18 cellular contexts compared by ENCODE assay signal in genomic region chr10:86594535-86594934, GRCh38. TPM values are rescaled to one million over a fixed set of nuclear protein-coding genes. Genes with fewer than 3 reads are reported as not detected.
DNase-seq lines count a peak whose midpoint lies in the region; ATAC-seq, FAIRE-seq and TF ChIP-seq lines count a peak whose summit lies in the region.
"Had no signal": no experiment of that assay in that cellular context is flagged by ENCODE, and none has a peak within 500 bp of the region (broad histone marks: within the 10 kb centered on the region; RNA-seq: fewer than 3 reads in every experiment).

No MANE protein-coding gene starts in this region.

- POLR2A ChIA-PET in HepG2 (lab: Yijun Ruan, JAX) = no interaction called here

- no peaks in the 10 kb centered on the region for H4K20me1 ChIP-seq in HepG2 (ENCODE audit: insufficient read depth, low read length)
- H4K20me1 ChIP-seq: BLaER1 had no signal

- H3K36me3 ChIP-seq in HepG2 (replicated peaks in 1 of 2; ENCODE audit: control insufficient read depth in 1 of 2, insufficient read depth in 2 of 2, low read length in 2 of 2) = no peaks in the 10 kb centered on the region
- H3K36me3 ChIP-seq: BLaER1, heart left ventricle, uterus had no signal

- in situ Hi-C loops in HepG2 (cut with HindIII; ENCODE audit: extremely low pct_ligation_motif_present, low pct_unique_long_range_greater_than_20kb) = no loop called here

- H3K9ac ChIP-seq in HepG2 (ENCODE audit: insufficient read depth, low read depth, low read length) = no peak overlapping the region
- H3K9ac ChIP-seq: BLaER1 had no signal

- no peaks in the 10 kb centered on the region; a peak in 3 of 5 replicates for H3K27me3 ChIP-seq in HepG2 (ENCODE audit: control insufficient read depth in 1 of 2, insufficient read depth in 2 of 2, low read length in 2 of 2)
- H3K27me3 ChIP-seq: BLaER1, heart left ventricle, uterus had no signal

- peaks cover 15% of the 10 kb centered on the region for H3K4me1 ChIP-seq in HepG2 (ENCODE audit: insufficient read depth, low read length)
- H3K4me1 ChIP-seq: BLaER1, uterus had no signal

- H3K4me2 ChIP-seq in HepG2 (ENCODE audit: low read depth, low read length) = no peak overlapping the region
- H3K4me2 ChIP-seq: BLaER1 had no signal

- H2AFZ ChIP-seq in HepG2 (ENCODE audit: low read length) = no peak overlapping the region

- no peaks in the 10 kb centered on the region for H3K9me3 ChIP-seq in HepG2 (ENCODE audit: low read length)
- H3K9me3 ChIP-seq: BLaER1, heart left ventricle, uterus had no signal

- 30% methylated on average over 5 of the region's 5 CpGs for WGBS in HepG2 (ENCODE audit: low lambda C conversion rate)

- TF ChIP-seq EP300 in HepG2 (IDR thresholded peaks at IDR 0.05; ENCODE audit: low read depth in 2 of 2, low read length in 2 of 2) (no peak), HepG2 (CRISPR knock-in tag; IDR thresholded peaks at IDR 0.05; ENCODE audit: borderline replicate concordance) (no peak)

- TF ChIP-seq CTCF in HepG2 (CRISPR knock-in tag; IDR thresholded peaks at IDR 0.05) = no peak

- no peak for ATAC-seq in HepG2
- no peak for ATAC-seq in GM19463 (IDR thresholded peaks at IDR 0.05; ENCODE audit: unreplicated experiment)
- ATAC-seq: heart left ventricle, left cardiac atrium had no signal

- CTCF ChIA-PET in HepG2 (lab: Yijun Ruan, JAX; ENCODE audit: low intra/inter-chr PET ratio, low total read pairs) = no interaction called here

- no peak overlapping the region for H3K27ac ChIP-seq in HepG2 (ENCODE audit: extremely low read length, insufficient read depth, low read length)
- H3K27ac ChIP-seq: BLaER1, heart left ventricle, uterus had no signal

- H3K79me2 ChIP-seq in HepG2 (ENCODE audit: insufficient read depth, low read length) = no peaks in the 10 kb centered on the region

- FAIRE-seq in HepG2 (lab: Jason Lieb, UNC) = no peak
- FAIRE-seq: GM19239 had no signal

- DNase-seq in EL = peak; percentile 95
- peak; percentile 52 for DNase-seq in LHCN-M2 (ENCODE audit: low read depth)
- DNase-seq in amniotic epithelial cell (ENCODE audit: low read depth) = peak; percentile 74
- DNase-seq in HepG2 (ENCODE audit: low spot score) = no peak
- no peak for DNase-seq in SKM-1 (lab: John Stamatoyannopoulos, UW; ENCODE audit: unreplicated experiment)
- DNase-seq in amygdala (lab: John Stamatoyannopoulos, UW) = no peak
- no peak for DNase-seq in NCI-H1105 (lab: John Stamatoyannopoulos, UW)
- DNase-seq: activated CD4-positive, alpha-beta memory T cell treated with anti-CD3 and anti-CD28 coated beads for 36 hours; effector memory CD4-positive, alpha-beta T cell; heart left ventricle; left cardiac atrium; naive B cell; RPMI8226; T-helper 9 cell; uterus had no signal

- intact Hi-C loops in HepG2 (cut with micrococcal nuclease; ENCODE audit: unreplicated experiment) = loop anchor here (5.0 kb wide), 2 partner anchors 48 to 88 kb away; no protein-coding TSS in a partner anchor

- TF ChIP-seq RAD21 in HepG2 (CRISPR knock-in tag; IDR thresholded peaks at IDR 0.05) = no peak

- no peak for TF ChIP-seq POLR2A in HepG2 (IDR thresholded peaks at IDR 0.05; ENCODE audit: insufficient read depth in 1 of 2, low read depth in 2 of 2, low read length in 2 of 2)

- BruUV-seq in HepG2 (replicated peaks; lab: Mats Ljungman, UMichigan) = no TSS peak

- H3K4me3 ChIP-seq in HepG2 (replicated peaks in 1 of 3; ENCODE audit: insufficient read depth in 1 of 3, low read depth in 2 of 3, low read length in 3 of 3) = no peak overlapping the region
- H3K4me3 ChIP-seq: BLaER1, heart left ventricle, uterus had no signal

TF ChIP-seq in HepG2, 621 proteins besides CTCF, POLR2A, EP300 and RAD21 (continues in another document):
- no peak for TF ChIP-seq HMG20A (CRISPR knock-in tag; IDR thresholded peaks at IDR 0.05; ENCODE audit: borderline replicate concordance)
- TF ChIP-seq SMYD3 (CRISPR knock-in tag; IDR thresholded peaks at IDR 0.05) = no peak
- peak; percentile 27; the same call in 1 of the 2 replicates for TF ChIP-seq CEBPB (IDR thresholded peaks at IDR 0.05; ENCODE audit: borderline replicate concordance, low read depth, low read length)
- no peak for TF ChIP-seq TOPORS (CRISPR knock-in tag; IDR thresholded peaks at IDR 0.05)
- TF ChIP-seq RFXAP (CRISPR knock-in tag; IDR thresholded peaks at IDR 0.05; ENCODE audit: borderline replicate concordance) = no peak
- TF ChIP-seq ZNF276 (CRISPR knock-in tag; IDR thresholded peaks at IDR 0.05; ENCODE audit: low read depth) = no peak
- no peak for TF ChIP-seq ATM (IDR thresholded peaks at IDR 0.05; ENCODE audit: borderline replicate concordance)
- TF ChIP-seq CEBPG (CRISPR knock-in tag; IDR thresholded peaks at IDR 0.05) = 0 out of 2 replicates have a peak, but pooled peaks have one; percentile 17
- no peak for TF ChIP-seq RARG (CRISPR knock-in tag; IDR thresholded peaks at IDR 0.05; ENCODE audit: low read depth)
- no peak for TF ChIP-seq TFDP2 (CRISPR knock-in tag; IDR thresholded peaks at IDR 0.05)
- no peak for TF ChIP-seq ZNF512B (CRISPR knock-in tag; IDR thresholded peaks at IDR 0.05; ENCODE audit: borderline replicate concordance)
- TF ChIP-seq ZNF501 (CRISPR knock-in tag; IDR thresholded peaks at IDR 0.05) = no peak
- peak; percentile 84 for TF ChIP-seq PCBP2 (optimal IDR thresholded peaks at IDR 0.05; ENCODE audit: low read depth, low read length, poor library complexity, severe bottlenecking)
- TF ChIP-seq TGIF2 (CRISPR knock-in tag; IDR thresholded peaks at IDR 0.05) = no peak

RNA-seq across cellular contexts. Expression of gene OPN4, which starts 59.8 kb away (rescaled TPM):
- not detected in 2 replicates for total RNA-seq in LHCN-M2 (2014; rRNA removed)
- polyA plus RNA-seq in LHCN-M2 (2012) = 0.04 TPM
- not detected in 2 replicates for total RNA-seq in HepG2 (2016; rRNA removed; fragmentation: Illumina TruSeq; extraction: Trizol)
- total RNA-seq in HepG2 (2016; cell fraction: cytosol; rRNA removed; fragmentation: Illumina TruSeq; extraction: Trizol; ENCODE audit: low read depth) = not detected in 2 replicates
- total RNA-seq in HepG2 (2016; cell fraction: insoluble cytoplasmic fraction; rRNA removed; fragmentation: Illumina TruSeq; extraction: Trizol) = not detected in 2 replicates
- total RNA-seq in HepG2 (2016; cell fraction: membrane; rRNA removed; fragmentation: Illumina TruSeq; extraction: Trizol) = not detected in 2 replicates
- not detected in 2 replicates for total RNA-seq in HepG2 (2016; cell fraction: nucleus; rRNA removed; fragmentation: Illumina TruSeq; extraction: Trizol)
- polyA plus RNA-seq in HepG2 (2011; rRNA removed) = not detected in 2 replicates
- polyA plus RNA-seq in HepG2 (2011; cell fraction: cytosol; rRNA removed) = not detected in 2 replicates
- polyA plus RNA-seq in HepG2 (2011; cell fraction: nucleus; rRNA removed) = not detected in 2 replicates
- polyA plus RNA-seq in HepG2 (2012) = not detected in 2 replicates
- not detected in 2 replicates for polyA plus RNA-seq in HepG2 (2016; cell fraction: cytosol; fragmentation: Illumina TruSeq; extraction: Trizol; ENCODE audit: low read depth)
- not detected in 2 replicates for polyA plus RNA-seq in HepG2 (2016; cell fraction: insoluble cytoplasmic fraction; fragmentation: Illumina TruSeq; extraction: Trizol; ENCODE audit: low read depth)
- polyA plus RNA-seq in HepG2 (2016; cell fraction: membrane; fragmentation: Illumina TruSeq; extraction: Trizol; ENCODE audit: low read depth) = not detected in 2 replicates
- not detected in 2 replicates for polyA plus RNA-seq in HepG2 (2016; cell fraction: nucleus; fragmentation: Illumina TruSeq; extraction: Trizol; ENCODE audit: insufficient read depth, low read depth)
- not detected in 2 replicates for polyA minus RNA-seq in HepG2 (2011; rRNA and poly(A)+ RNA removed; ENCODE audit: low replicate concordance)
- polyA minus RNA-seq in HepG2 (2011; cell fraction: cytosol; rRNA and poly(A)+ RNA removed) = not detected in 2 replicates
- polyA minus RNA-seq in HepG2 (2011; cell fraction: nucleus; rRNA and poly(A)+ RNA removed) = not detected in 2 replicates
- total RNA-seq: activated CD4-positive, alpha-beta memory T cell treated with anti-CD3 and anti-CD28 coated beads for 36 hours; uterus had no signal

Comparison
In these comparisons a context has a peak if more than half of its experiments do, and no peak if none do; other contexts are left out.
1. DNase-seq: peak in EL (single experiment), LHCN-M2 (single experiment) and amniotic epithelial cell (single experiment); none in HepG2 (single experiment), SKM-1 (single experiment), amygdala (0 of 56) and NCI-H1105 (single experiment).